In the genomic region with DNA sequence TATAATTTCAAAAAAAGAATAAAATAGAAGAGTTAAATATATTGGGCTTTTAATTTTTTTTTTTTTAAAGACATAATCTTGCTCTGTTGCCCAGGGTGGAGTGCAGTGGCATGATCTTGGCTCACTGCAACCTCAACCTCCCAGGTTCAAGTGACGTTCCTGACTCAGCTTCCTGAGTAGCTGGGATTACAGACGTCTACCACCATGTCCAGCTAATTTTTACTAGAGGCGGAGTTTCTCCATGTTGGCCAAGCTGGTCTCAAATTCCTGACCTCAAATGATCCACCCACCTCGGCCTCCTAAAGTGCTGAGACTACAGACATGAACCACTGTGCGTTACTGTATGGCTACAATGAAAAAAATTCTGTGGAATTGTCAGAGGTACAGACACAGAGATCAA, we compare ENCODE assay signal across 14 cellular contexts.
"Had no signal": no experiment of that assay in that cellular context is flagged by ENCODE, and none has a peak within 500 bp of the region (broad histone marks: within the 10 kb centered on the region; RNA-seq: fewer than 3 reads in every experiment).

No MANE protein-coding gene starts in this region.

- H3K9me3 ChIP-seq: lower lobe of right lung, thyroid gland had no signal

- DNase-seq: activated CD4-positive, alpha-beta T cell treated with anti-CD3 and anti-CD28 coated beads, Interleukin-2, amount 10 ng/mL, durations not matched to agents 24 days and 14 days; activated CD8-positive, alpha-beta T cell treated with anti-CD3 and anti-CD28 coated beads for 36 hours; activated naive CD4-positive, alpha-beta T cell treated with anti-CD3 and anti-CD28 coated beads for 36 hours; activated T-cell treated with anti-CD3 and anti-CD28 coated beads, Interleukin-2, amount 50 U/mL, for 1 hour; erythroblast; heart left ventricle; lower lobe of right lung; natural killer cell; retina; spleen; stimulated activated CD8-positive, alpha-beta memory T cell treated with anti-CD3 and anti-CD28 coated beads, Interleukin-4, amount 100 ng/mL, for 48 hours; stimulated activated naive CD4-positive, alpha-beta T cell; thyroid gland had no signal

- H3K27ac ChIP-seq: coronary artery, heart left ventricle, lower lobe of right lung, spleen, thyroid gland had no signal

- ATAC-seq: activated CD8-positive, alpha-beta T cell treated with anti-CD3 and anti-CD28 coated beads for 36 hours; heart left ventricle; lower lobe of right lung; natural killer cell had no signal

- H3K4me1 ChIP-seq: heart left ventricle, lower lobe of right lung, spleen, thyroid gland had no signal

- H3K27me3 ChIP-seq: heart left ventricle, spleen, thyroid gland had no signal

- H3K36me3 ChIP-seq: heart left ventricle, lower lobe of right lung, spleen, thyroid gland had no signal

- H3K4me3 ChIP-seq: coronary artery, heart left ventricle, lower lobe of right lung, spleen, thyroid gland had no signal
